Comparison of ENCODE assay signal across 8 cellular contexts in genomic region chr14:72024043-72024407, GRCh38.
DNase-seq lines count a peak whose midpoint lies in the region; ATAC-seq, FAIRE-seq and TF ChIP-seq lines count a peak whose summit lies in the region.

No MANE protein-coding gene starts in this region.

- H3K27me3 Mint-ChIP-seq in osteocyte (ENCODE audit: unreplicated experiment) = no peaks in the 10 kb centered on the region

- H3K27ac Mint-ChIP-seq in osteocyte (ENCODE audit: unreplicated experiment) = no peak overlapping the region

- intact Hi-C loops in PC-3 (cut with micrococcal nuclease) = no loop called here

- H3K9me3 ChIP-seq in PC-3 (ENCODE audit: low read length) (no peaks in the 10 kb centered on the region), keratinocyte (ENCODE audit: control insufficient read depth, low read depth, low read length) (no peaks in the 10 kb centered on the region)

- no peaks in the 10 kb centered on the region for H3F3A ChIP-seq in PC-3 (ENCODE audit: low read length, unreplicated experiment)

- H3K27me3 ChIP-seq in PC-3 (ENCODE audit: low read length) (peaks cover 42% of the 10 kb centered on the region), keratinocyte (ENCODE audit: control insufficient read depth, extremely low read depth, insufficient read depth, low read length) (no peaks in the 10 kb centered on the region)

- no peaks in the 10 kb centered on the region for H4K20me1 ChIP-seq in PC-3 (ENCODE audit: low read length)
- H4K20me1 ChIP-seq in keratinocyte (ENCODE audit: control insufficient read depth, extremely low read depth, insufficient read depth, low read length) = no peaks in the 10 kb centered on the region

- H3K4me1 Mint-ChIP-seq in osteocyte (ENCODE audit: unreplicated experiment) = no peaks in the 10 kb centered on the region

- H3K9ac ChIP-seq in PC-3 (ENCODE audit: low read length) = no peak overlapping the region
- H3K9ac ChIP-seq in keratinocyte (ENCODE audit: control insufficient read depth, extremely low read depth, insufficient read depth, low read length) = no peak overlapping the region

- no peaks in the 10 kb centered on the region for H3K36me3 Mint-ChIP-seq in osteocyte (ENCODE audit: unreplicated experiment)

- CTCF ChIA-PET in PC-3 (lab: Charles Lee) = interaction anchor here (0.6 kb wide), 1 partner anchor 236 kb away, joined by 4 read pairs; no protein-coding TSS in a partner anchor

- H3K4me3 Mint-ChIP-seq in osteocyte (ENCODE audit: unreplicated experiment) = no peak overlapping the region

- no peaks in the 10 kb centered on the region for H3K9me2 ChIP-seq in PC-3 (replicated peaks; ENCODE audit: low read length)

- no TSS peak for BruUV-seq in PC-3 (replicated peaks; lab: Mats Ljungman, UMichigan)

- peak; percentile 13 to 16 for DNase-seq in AML-193 (lab: John Stamatoyannopoulos, UW)
- peak; percentile 44 for DNase-seq in H4 (ENCODE audit: low spot score)
- peak; percentile 62 for DNase-seq in PC-3
- DNase-seq in activated naive CD4-positive, alpha-beta T cell treated with anti-CD3 and anti-CD28 coated beads, Interleukin-2, amount 50 U/mL, for 16 hours = peak; percentile 13
- no peak for DNase-seq in keratinocyte (ENCODE audit: low read depth, low spot score)
- DNase-seq in stimulated activated CD8-positive, alpha-beta memory T cell treated with anti-CD3 and anti-CD28 coated beads, Interleukin-7, amount 100 ng/mL, for 24 hours (ENCODE audit: low read depth) = peak; percentile 16
- no peak for DNase-seq in osteocyte (ENCODE audit: extremely low spot score, unreplicated experiment)
- no peak for DNase-seq in frontal cortex (ENCODE audit: low spot score in 2 of 2)

- H3K4me2 ChIP-seq in PC-3 (ENCODE audit: low read length) (peak overlapping the region; percentile 65), keratinocyte (ENCODE audit: control insufficient read depth, extremely low read depth, insufficient read depth, low read depth, low read length) (peak overlapping the region; percentile 76)

- H3K4me1 ChIP-seq in PC-3 (ENCODE audit: insufficient read depth, low read length) = peaks cover 20% of the 10 kb centered on the region
- H3K4me1 ChIP-seq in keratinocyte (ENCODE audit: control insufficient read depth, extremely low read depth, insufficient read depth, low read length) = peaks cover 20% of the 10 kb centered on the region

- peak; percentile 72 for TF ChIP-seq CTCF in PC-3 (conservative IDR thresholded peaks at IDR 0.05; ENCODE audit: low read depth, low read length)
- peak; percentile 28 to 69 (median 56) for TF ChIP-seq CTCF in keratinocyte (optimal IDR thresholded peaks at IDR 0.05 in 1 of 3, IDR thresholded peaks at IDR 0.05 in 1 of 3, conservative IDR thresholded peaks at IDR 0.05 in 1 of 3; ENCODE audit: extremely low read depth in 1 of 3, insufficient read depth in 2 of 3, low read length in 3 of 3)
- no peak for TF ChIP-seq CTCF in osteocyte (IDR thresholded peaks at IDR 0.05)

- FAIRE-seq in keratinocyte (lab: Jason Lieb, UNC) (peak; percentile 44), frontal cortex (lab: Jason Lieb, UNC) (no peak)

- POLR2A ChIA-PET in PC-3 (lab: Charles Lee; ENCODE audit: unreplicated experiment) = no interaction called here

- peaks cover 4% of the 10 kb centered on the region for H3K9me3 Mint-ChIP-seq in osteocyte (ENCODE audit: unreplicated experiment)

- H3K79me2 ChIP-seq in PC-3 (ENCODE audit: low read length) = no peaks in the 10 kb centered on the region
- H3K79me2 ChIP-seq in keratinocyte (ENCODE audit: control insufficient read depth, insufficient read depth, low read length) = no peaks in the 10 kb centered on the region

- H3K4me3 ChIP-seq in PC-3 (ENCODE audit: low read length) = no peak overlapping the region
- peak overlapping the region in 1 of 3 experiments; percentile 29 for H3K4me3 ChIP-seq in keratinocyte (ENCODE audit: control insufficient read depth in 2 of 3, extremely low read depth in 1 of 3, insufficient read depth in 2 of 3, low read depth in 1 of 3, low read length in 3 of 3)

- dilution Hi-C loops in keratinocyte (cut with MboI; ENCODE audit: extremely low pct_ligation_motif_present, low sequenced_read_pairs) = no loop called here

- H3K27ac ChIP-seq in PC-3 (ENCODE audit: low read length) (0 out of 2 replicates have a peak overlapping the region, but pooled peaks have one; percentile 48), keratinocyte (ENCODE audit: control insufficient read depth, insufficient read depth, low read length) (peak overlapping the region; percentile 40)

- H3K9me1 ChIP-seq in keratinocyte (ENCODE audit: control insufficient read depth, extremely low read depth, insufficient read depth, low read length) = no peaks in the 10 kb centered on the region

- no peak overlapping the region for H2AFZ ChIP-seq in PC-3 (ENCODE audit: low read length)
- no peak overlapping the region for H2AFZ ChIP-seq in keratinocyte (ENCODE audit: control insufficient read depth, low read length)

- H3K36me3 ChIP-seq in PC-3 (ENCODE audit: low read depth, low read length) = no peaks in the 10 kb centered on the region
- no peaks in the 10 kb centered on the region for H3K36me3 ChIP-seq in keratinocyte (ENCODE audit: control insufficient read depth in 2 of 2, extremely low read depth in 1 of 2, insufficient read depth in 2 of 2, low read length in 2 of 2)

- ATAC-seq in PC-3 = peak; percentile 42; the same call in 1 of the 2 replicates

Comparison
In these comparisons a context has a peak if more than half of its experiments do, and no peak if none do; other contexts are left out.
1. DNase-seq: peak in AML-193 (2 of 2), H4 (single experiment), PC-3 (single experiment), activated naive CD4-positive, alpha-beta T cell treated with anti-CD3 and anti-CD28 coated beads, Interleukin-2, amount 50 U/mL, for 16 hours (single experiment) and stimulated activated CD8-positive, alpha-beta memory T cell treated with anti-CD3 and anti-CD28 coated beads, Interleukin-7, amount 100 ng/mL, for 24 hours (single experiment); none in keratinocyte (single experiment), osteocyte (single experiment) and frontal cortex (0 of 2).